ENCODE assay signal across 21 cellular contexts in genomic region chr11:3890806-3891205, GRCh38.
"Had no signal": no experiment of that assay in that cellular context is flagged by ENCODE, and none has a peak within 500 bp of the region (broad histone marks: within the 10 kb centered on the region; RNA-seq: fewer than 3 reads in every experiment).

No MANE protein-coding gene starts in this region.

- H3K9me3 ChIP-seq: adrenal gland had no signal

- DNase-seq: activated CD4-positive, alpha-beta T cell treated with anti-CD3 and anti-CD28 coated beads for 36 hours; activated CD8-positive, alpha-beta memory T cell treated with anti-CD3 and anti-CD28 coated beads, Interleukin-2, amount 50 U/mL, for 48 hours; activated CD8-positive, alpha-beta T cell treated with anti-CD3 and anti-CD28 coated beads, Interleukin-2, amount 10 ng/mL, durations not matched to agents 7 days and 5 days; activated naive CD4-positive, alpha-beta T cell treated with anti-CD3 and anti-CD28 coated beads, Interleukin-2, amount 50 U/mL, for 16 hours; activated naive CD8-positive, alpha-beta T cell treated with anti-CD3 and anti-CD28 coated beads, Interleukin-2, amount 10 ng/mL, durations not matched to agents 7 days and 5 days; activated T-cell treated with anti-CD3 and anti-CD28 coated beads, Interleukin-2, amount 50 U/mL, for 1 hour; adrenal gland; anterior cingulate cortex; cerebellar nuclear complex; Kasumi-1; NCI-H1048; NCI-H1930; NCI-H2171; NCI-H226; NCI-H526 treated with DMSO at 0.1 percent for 48 hours; NK-92 treated with Interleukin-12 subunit alpha and Interleukin-12 subunit beta, amount 100 ng/mL, for 24 hours; PC-9; SIG-M5; T-helper 2 cell; T1000 had no signal

- H3K27me3 ChIP-seq: adrenal gland had no signal

- H3K4me3 ChIP-seq: adrenal gland, PC-9 had no signal

- H3K4me2 ChIP-seq: PC-9 had no signal

- H3K27me3 Mint-ChIP-seq: activated CD4-positive, alpha-beta T cell treated with anti-CD3 and anti-CD28 coated beads for 36 hours; activated naive CD8-positive, alpha-beta T cell treated with anti-CD3 and anti-CD28 coated beads, Interleukin-2, amount 10 ng/mL, durations not matched to agents 7 days and 5 days had no signal

- ATAC-seq: activated CD4-positive, alpha-beta T cell treated with anti-CD3 and anti-CD28 coated beads for 36 hours; activated CD8-positive, alpha-beta T cell treated with anti-CD3 and anti-CD28 coated beads, Interleukin-2, amount 10 ng/mL, durations not matched to agents 7 days and 5 days had no signal

- H2AFZ ChIP-seq: PC-9 had no signal

- H3K27ac ChIP-seq: adrenal gland, PC-9, VCaP had no signal

- H3K27ac Mint-ChIP-seq: activated CD4-positive, alpha-beta T cell treated with anti-CD3 and anti-CD28 coated beads for 36 hours; activated CD8-positive, alpha-beta T cell treated with anti-CD3 and anti-CD28 coated beads, Interleukin-2, amount 10 ng/mL, durations not matched to agents 7 days and 5 days; activated naive CD8-positive, alpha-beta T cell treated with anti-CD3 and anti-CD28 coated beads, Interleukin-2, amount 10 ng/mL, durations not matched to agents 7 days and 5 days had no signal

- H3K36me3 ChIP-seq: adrenal gland had no signal

- H3K9me3 Mint-ChIP-seq: activated naive CD8-positive, alpha-beta T cell treated with anti-CD3 and anti-CD28 coated beads, Interleukin-2, amount 10 ng/mL, durations not matched to agents 7 days and 5 days had no signal

- H3K4me3 Mint-ChIP-seq: activated CD4-positive, alpha-beta T cell treated with anti-CD3 and anti-CD28 coated beads for 36 hours; activated CD8-positive, alpha-beta T cell treated with anti-CD3 and anti-CD28 coated beads, Interleukin-2, amount 10 ng/mL, durations not matched to agents 7 days and 5 days; activated naive CD8-positive, alpha-beta T cell treated with anti-CD3 and anti-CD28 coated beads, Interleukin-2, amount 10 ng/mL, durations not matched to agents 7 days and 5 days had no signal
